28 cellular contexts compared by ENCODE assay signal in the genomic region with DNA sequence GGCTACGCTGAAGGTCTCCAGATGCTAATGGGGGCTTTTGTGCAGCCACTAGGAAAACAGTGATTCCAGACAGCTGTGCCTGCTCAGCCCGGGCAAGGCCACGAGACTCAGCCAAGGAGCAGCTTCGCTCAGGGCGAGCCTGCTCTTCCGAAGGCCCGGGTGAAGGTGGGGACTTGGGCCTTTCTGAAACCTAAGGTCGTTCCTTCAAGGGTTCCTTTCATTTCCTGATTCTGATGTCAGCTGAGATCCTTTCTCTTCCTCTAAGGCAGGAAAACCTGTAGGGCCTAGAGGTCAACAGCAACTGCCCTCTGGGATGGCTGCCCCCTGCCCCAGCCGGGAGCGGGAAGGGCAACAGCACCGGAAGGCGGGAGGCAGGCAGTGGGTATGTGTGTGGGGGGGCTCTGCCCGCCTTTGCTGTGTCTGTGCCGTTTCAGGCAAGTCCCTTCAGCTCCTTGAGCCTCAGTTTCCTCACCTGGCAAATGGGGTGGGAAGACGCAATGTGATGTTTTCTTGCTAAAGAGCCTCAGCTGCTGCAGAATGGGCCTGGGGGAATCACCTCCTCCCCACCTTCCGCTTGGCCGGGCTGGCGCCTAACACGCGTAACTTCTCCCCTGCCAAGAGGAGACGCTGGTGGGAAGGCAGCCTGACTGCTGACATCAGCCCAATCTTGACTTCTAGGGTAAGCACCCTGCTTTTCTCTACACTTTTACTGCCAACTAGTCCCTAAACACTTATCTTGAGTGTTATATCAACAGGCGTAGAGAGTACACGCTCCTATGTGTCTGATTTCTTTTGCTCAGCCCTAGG. TPM values are rescaled to one million over a fixed set of nuclear protein-coding genes. Genes with fewer than 3 reads are reported as not detected.
A peak's percentile ranks its signal among the peaks of the same experiment; 100 is the strongest.
DNase-seq lines count a peak whose midpoint lies in the region; ATAC-seq, FAIRE-seq and TF ChIP-seq lines count a peak whose summit lies in the region.
"Had no signal": no experiment of that assay in that cellular context is flagged by ENCODE, and none has a peak within 500 bp of the region (broad histone marks: within the 10 kb centered on the region; RNA-seq: fewer than 3 reads in every experiment).

No MANE protein-coding gene starts in this region.

- H3K27ac Mint-ChIP-seq in activated B cell treated with CpG ODN at 0.5 μM for 24 hours = peak overlapping the region; percentile 66
- H3K27ac Mint-ChIP-seq in stimulated activated memory B cell treated with anti-CD40 and anti-IgM and Interleukin-4, amounts not matched to agents 10 μg/mL and 1 μg/mL and 100 μg/mL, for 72 hours = peak overlapping the region; percentile 75
- peak overlapping the region in 1 of 7 donors; percentile 85 for H3K27ac Mint-ChIP-seq in CD4-positive, alpha-beta memory T cell
- H3K27ac Mint-ChIP-seq: activated CD4-positive, alpha-beta T cell treated with anti-CD3 and anti-CD28 coated beads, Interleukin-2, amount 10 ng/mL, durations not matched to agents 24 days and 14 days; brain; effector memory CD8-positive, alpha-beta T cell; type B pancreatic cell had no signal

- H3K36me3 Mint-ChIP-seq in activated B cell treated with CpG ODN at 0.5 μM for 24 hours (ENCODE audit: low read depth) = no peaks in the 10 kb centered on the region
- H3K36me3 Mint-ChIP-seq in stimulated activated memory B cell treated with anti-CD40 and anti-IgM and Interleukin-4, amounts not matched to agents 10 μg/mL and 1 μg/mL and 100 μg/mL, for 72 hours = no peaks in the 10 kb centered on the region
- no peaks in the 10 kb centered on the region for H3K36me3 Mint-ChIP-seq in CD4-positive, alpha-beta memory T cell
- H3K36me3 Mint-ChIP-seq: brain, type B pancreatic cell had no signal

- peak overlapping the region; percentile 48 for H3K4me3 Mint-ChIP-seq in activated B cell treated with CpG ODN at 0.5 μM for 24 hours
- H3K4me3 Mint-ChIP-seq in stimulated activated memory B cell treated with anti-CD40 and anti-IgM and Interleukin-4, amounts not matched to agents 10 μg/mL and 1 μg/mL and 100 μg/mL, for 72 hours = peak overlapping the region; percentile 42
- no peak overlapping the region for H3K4me3 Mint-ChIP-seq in CD4-positive, alpha-beta memory T cell
- H3K4me3 Mint-ChIP-seq: activated CD4-positive, alpha-beta T cell treated with anti-CD3 and anti-CD28 coated beads, Interleukin-2, amount 10 ng/mL, durations not matched to agents 24 days and 14 days; brain; effector memory CD8-positive, alpha-beta T cell; naive thymus-derived CD8-positive, alpha-beta T cell; type B pancreatic cell had no signal

- intact Hi-C loops in activated B cell treated with CpG ODN at 0.5 μM for 24 hours (cut with micrococcal nuclease) = loop anchor here (1.0 to 10.0 kb wide), 4 partner anchors 13 to 377 kb away; no protein-coding TSS in a partner anchor
- intact Hi-C loops in CD4-positive, alpha-beta memory T cell (cut with micrococcal nuclease) = no loop called here

- H3K36me3 ChIP-seq in CD4-positive, alpha-beta memory T cell (ENCODE audit: insufficient read depth, low read length) = no peaks in the 10 kb centered on the region
- H3K36me3 ChIP-seq: esophagus squamous epithelium, HAP-1, ovary had no signal

- POLR2A ChIA-PET in activated B cell treated with CpG ODN at 0.5 μM for 24 hours (lab: Charles Lee) = interaction anchor here (0.6 to 7.0 kb wide), 11 partner anchors 8 to 110 kb away, joined by 3 to 111 read pairs (median 9); a partner anchor contains a TSS
- POLR2A ChIA-PET in CD4-positive, alpha-beta memory T cell (lab: Charles Lee; ENCODE audit: partially characterized antibody) = no interaction called here

- in situ Hi-C loops in KBM-7 (cut with MboI; ENCODE audit: low pct_unique_long_range_greater_than_20kb, low sequenced_read_pairs) = no loop called here

- no peaks in the 10 kb centered on the region for H3K27me3 ChIP-seq in foreskin keratinocyte
- H3K27me3 ChIP-seq in CD4-positive, alpha-beta memory T cell (ENCODE audit: insufficient read depth, low read length) = no peaks in the 10 kb centered on the region
- H3K27me3 ChIP-seq: ovary had no signal

- FAIRE-seq in GM19239 (lab: Jason Lieb, UNC) = peak; percentile 58
- FAIRE-seq: HepG2 had no signal

- CTCF ChIA-PET in activated B cell treated with CpG ODN at 0.5 μM for 24 hours (lab: Charles Lee) = interaction anchor here (0.9 to 2.2 kb wide), 6 partner anchors 13 to 111 kb away, joined by 3 to 9 read pairs (median 4); no protein-coding TSS in a partner anchor
- CTCF ChIA-PET in CD4-positive, alpha-beta memory T cell (lab: Charles Lee; ENCODE audit: partially characterized antibody) = no interaction called here

- TF ChIP-seq CTCF in activated B cell treated with CpG ODN at 0.5 μM for 24 hours (IDR thresholded peaks at IDR 0.05) (no peak), foreskin keratinocyte (conservative IDR thresholded peaks at IDR 0.05) (no peak)

- peaks cover 91% of the 10 kb centered on the region for H3K4me1 Mint-ChIP-seq in activated B cell treated with CpG ODN at 0.5 μM for 24 hours
- H3K4me1 Mint-ChIP-seq in stimulated activated memory B cell treated with anti-CD40 and anti-IgM and Interleukin-4, amounts not matched to agents 10 μg/mL and 1 μg/mL and 100 μg/mL, for 72 hours = peaks cover 94% of the 10 kb centered on the region
- peaks cover 20 to 37% (median 28%) of the 10 kb centered on the region in 4 donors for H3K4me1 Mint-ChIP-seq in CD4-positive, alpha-beta memory T cell
- H3K4me1 Mint-ChIP-seq: brain had no signal

- no peaks in the 10 kb centered on the region for H3K9me3 Mint-ChIP-seq in activated B cell treated with CpG ODN at 0.5 μM for 24 hours
- H3K9me3 Mint-ChIP-seq in stimulated activated memory B cell treated with anti-CD40 and anti-IgM and Interleukin-4, amounts not matched to agents 10 μg/mL and 1 μg/mL and 100 μg/mL, for 72 hours = no peaks in the 10 kb centered on the region
- H3K9me3 Mint-ChIP-seq in CD4-positive, alpha-beta memory T cell = no peaks in the 10 kb centered on the region
- H3K9me3 Mint-ChIP-seq: activated CD4-positive, alpha-beta T cell treated with anti-CD3 and anti-CD28 coated beads, Interleukin-2, amount 10 ng/mL, durations not matched to agents 24 days and 14 days; effector memory CD8-positive, alpha-beta T cell; naive thymus-derived CD8-positive, alpha-beta T cell; type B pancreatic cell had no signal

- H3K27me3 Mint-ChIP-seq in activated B cell treated with CpG ODN at 0.5 μM for 24 hours = no peaks in the 10 kb centered on the region
- H3K27me3 Mint-ChIP-seq in stimulated activated memory B cell treated with anti-CD40 and anti-IgM and Interleukin-4, amounts not matched to agents 10 μg/mL and 1 μg/mL and 100 μg/mL, for 72 hours = no peaks in the 10 kb centered on the region
- peaks cover 0 to 2% of the 10 kb centered on the region in 2 donors for H3K27me3 Mint-ChIP-seq in CD4-positive, alpha-beta memory T cell
- H3K27me3 Mint-ChIP-seq: naive thymus-derived CD8-positive, alpha-beta T cell had no signal

- H3K4me3 ChIP-seq in CD4-positive, alpha-beta memory T cell (ENCODE audit: low read length in 2 of 2) = no peak overlapping the region
- H3K4me3 ChIP-seq: esophagus squamous epithelium, HAP-1, ovary had no signal

- no peaks in the 10 kb centered on the region for H3K9me3 ChIP-seq in CD4-positive, alpha-beta memory T cell (ENCODE audit: control insufficient read depth in 1 of 2, low read length in 2 of 2)
- H3K9me3 ChIP-seq: Caco-2, esophagus squamous epithelium, HAP-1, ovary had no signal

- H3K27ac ChIP-seq in foreskin keratinocyte = no peak overlapping the region
- H3K27ac ChIP-seq in CD4-positive, alpha-beta memory T cell (ENCODE audit: low read depth, low read length) = no peak overlapping the region
- H3K27ac ChIP-seq: esophagus squamous epithelium, HL-60, ovary had no signal

- DNase-seq in NOMO-1 (lab: John Stamatoyannopoulos, UW; ENCODE audit: unreplicated experiment in 2 of 2) (peak; percentile 48 to 51), NOMO-1 treated with dmso at 0.1 percent for 144 hours (lab: John Stamatoyannopoulos, UW; ENCODE audit: unreplicated experiment) (no peak), GM19239 (ENCODE audit: insufficient read length, low spot score) (no peak), activated B cell treated with CpG ODN at 0.5 μM for 24 hours (no peak), foreskin keratinocyte (no peak), KBM-7 (no peak)
- no peak for DNase-seq in CD4-positive, alpha-beta memory T cell
- DNase-seq: activated CD4-positive, alpha-beta T cell treated with anti-CD3 and anti-CD28 coated beads, Interleukin-2, amount 10 ng/mL, durations not matched to agents 24 days and 14 days; activated CD8-positive, alpha-beta memory T cell treated with anti-CD3 and anti-CD28 coated beads, Interleukin-2, amount 50 U/mL, for 4 hours; AML-193; Caco-2; effector memory CD8-positive, alpha-beta T cell; EL; esophagus squamous epithelium; left colon; naive thymus-derived CD8-positive, alpha-beta T cell; NCI-H1436 treated with DMSO at 0.1 percent for 48 hours; NCI-H524; ovary; Right ventricle myocardium superior; stimulated activated CD4-positive, alpha-beta T cell treated with anti-CD3 and anti-CD28 coated beads, Interleukin-4, amount 100 ng/mL, for 4 hours; SW 1271 had no signal

- peak; percentile 38 for ATAC-seq in activated B cell treated with CpG ODN at 0.5 μM for 24 hours (ENCODE audit: low read depth)
- peak; percentile 21 for ATAC-seq in stimulated activated memory B cell treated with anti-CD40 and anti-IgM and Interleukin-4, amounts not matched to agents 10 μg/mL and 1 μg/mL and 100 μg/mL, for 72 hours
- no peak for ATAC-seq in foreskin keratinocyte
- ATAC-seq: effector memory CD8-positive, alpha-beta T cell; HepG2; left colon; naive thymus-derived CD8-positive, alpha-beta T cell had no signal

- no peaks in the 10 kb centered on the region for H3K4me1 ChIP-seq in foreskin keratinocyte
- peaks cover 20% of the 10 kb centered on the region for H3K4me1 ChIP-seq in CD4-positive, alpha-beta memory T cell (ENCODE audit: insufficient read depth, low read length)
- H3K4me1 ChIP-seq: HAP-1 had no signal

RNA-seq across cellular contexts. Expression of a gene that starts 32.8 kb away (rescaled TPM):
- 234 and 248 TPM in 2 replicates for total RNA-seq in activated B cell treated with CpG ODN at 0.5 μM for 24 hours
- not detected in 2 replicates for total RNA-seq in foreskin keratinocyte
- not detected in 2 replicates for polyA plus RNA-seq in foreskin keratinocyte
- total RNA-seq in CD4-positive, alpha-beta memory T cell = 1 to 10 TPM; 1.4 to 1.5 TPM
- 1 to 10 TPM in 1 of 2 donors, under 1 TPM in 1; 0.48 to 4.0 TPM for polyA plus RNA-seq in CD4-positive, alpha-beta memory T cell
- total RNA-seq: HepG2 had no signal
- polyA plus RNA-seq: HepG2 had no signal

Comparison
In these comparisons a context has a peak if more than half of its experiments do, and no peak if none do; other contexts are left out.
1. DNase-seq: peak in NOMO-1 (2 of 2); none in NOMO-1 treated with dmso at 0.1 percent for 144 hours (single experiment), GM19239 (single experiment), activated B cell treated with CpG ODN at 0.5 μM for 24 hours (single experiment), foreskin keratinocyte (0 of 2), KBM-7 (single experiment) and CD4-positive, alpha-beta memory T cell (0 of 5).
2. H3K4me3 Mint-ChIP-seq: peak in activated B cell treated with CpG ODN at 0.5 μM for 24 hours (single experiment) and stimulated activated memory B cell treated with anti-CD40 and anti-IgM and Interleukin-4, amounts not matched to agents 10 μg/mL and 1 μg/mL and 100 μg/mL, for 72 hours (single experiment); none in CD4-positive, alpha-beta memory T cell (0 of 8).
3. RNA of a gene that starts 32.8 kb away (total RNA-seq): 234 to 248 TPM in activated B cell treated with CpG ODN at 0.5 μM for 24 hours; 1.4 to 1.5 TPM in CD4-positive, alpha-beta memory T cell and not detected in foreskin keratinocyte; every median in the first group is over 10 times any median in the second.